26 cellular contexts compared by ENCODE assay signal in genomic region chr14:103883263-103883523, GRCh38. TPM values are rescaled to one million over a fixed set of nuclear protein-coding genes. Genes with fewer than 3 reads are reported as not detected.
"Had no signal": no experiment of that assay in that cellular context is flagged by ENCODE, and none has a peak within 500 bp of the region (broad histone marks: within the 10 kb centered on the region; RNA-seq: fewer than 3 reads in every experiment).

No MANE protein-coding gene starts in this region.

- H3K27ac ChIP-seq: hepatocyte, prostate gland, testis, tibial nerve had no signal

- H3K79me2 ChIP-seq: hepatocyte had no signal

- ATAC-seq: mucosa of descending colon; natural killer cell; pancreas; sciatic nerve; stimulated activated naive CD8-positive, alpha-beta T cell treated with anti-CD3 and anti-CD28 coated beads, Interleukin-15, Interleukin-2, amounts not matched to agents 100 U/mL and 50 U/mL, for 24 hours had no signal

- H3K4me2 ChIP-seq: hepatocyte had no signal

- H3K9me3 Mint-ChIP-seq: central memory CD8-positive, alpha-beta T cell; natural killer cell; neural crest cell had no signal

- H3K4me3 ChIP-seq: dorsolateral prefrontal cortex, hepatocyte, mucosa of descending colon, pancreas, prostate gland, skin epidermis, testis, tibial nerve had no signal

- H3K36me3 Mint-ChIP-seq: natural killer cell had no signal

- H3K4me3 Mint-ChIP-seq: central memory CD8-positive, alpha-beta T cell; natural killer cell; neural crest cell had no signal

- H3K36me3 ChIP-seq: pancreas, prostate gland, tibial nerve had no signal

- H3K9me3 ChIP-seq: mucosa of descending colon, pancreas, prostate gland, testis, tibial nerve had no signal

- H2AFZ ChIP-seq: hepatocyte had no signal

- DNase-seq: cortex of kidney; dorsolateral prefrontal cortex; effector CD8-positive, alpha-beta T cell; foreskin melanocyte; head of caudate nucleus; mammary epithelial cell; mucosa of descending colon; natural killer cell; nucleus accumbens; retina; stimulated activated CD4-positive, alpha-beta T cell treated with anti-CD3 and anti-CD28 coated beads, Interleukin-12 subunit alpha, Interleukin-12 subunit beta, amount 100 ng/mL, for 4 hours; stimulated activated naive CD8-positive, alpha-beta T cell treated with anti-CD3 and anti-CD28 coated beads, Interleukin-15, Interleukin-2, amounts not matched to agents 100 U/mL and 50 U/mL, for 24 hours; testis had no signal

- H3K27me3 ChIP-seq: dorsolateral prefrontal cortex, hepatocyte, pancreas, testis, tibial nerve had no signal

- H3K27ac Mint-ChIP-seq: natural killer cell had no signal

- H3K4me1 Mint-ChIP-seq: central memory CD8-positive, alpha-beta T cell had no signal

RNA-seq across cellular contexts. Expression of gene TDRD9, which starts 45.1 kb away (rescaled TPM):
- total RNA-seq: neural crest cell had no signal

RNA-seq across cellular contexts. Expression of gene RD3L, which starts 59.1 kb away (rescaled TPM):
- total RNA-seq: dorsolateral prefrontal cortex, hepatocyte, kidney epithelial cell, mammary epithelial cell, mesenteric fat pad, mucosa of descending colon, myocyte, natural killer cell, neural crest cell, pancreas, prostate gland, sciatic nerve, subcutaneous adipose tissue, testis, tibial nerve, ureter had no signal
